16 cellular contexts compared by ENCODE assay signal in the genomic region with DNA sequence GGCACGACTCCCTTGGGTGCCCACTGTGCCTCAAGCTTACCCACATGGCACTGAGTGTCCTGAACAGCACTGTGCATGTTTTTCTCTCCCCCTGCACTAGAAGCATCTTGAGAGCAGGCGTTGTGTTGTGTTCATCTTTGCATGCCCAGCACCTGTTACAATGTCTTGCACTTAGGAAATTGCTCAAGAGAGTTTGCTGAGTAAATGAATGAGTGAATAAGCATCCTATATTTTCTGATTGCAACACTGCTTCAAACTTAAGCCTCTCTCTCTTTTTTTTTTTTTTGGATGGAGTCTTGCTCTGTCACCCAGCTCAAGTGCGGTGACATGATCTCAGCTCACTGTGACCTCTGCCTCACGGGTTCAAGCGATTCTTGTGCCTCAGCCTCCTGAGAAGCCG.
DNase-seq lines count a peak whose midpoint lies in the region; TF ChIP-seq lines count a peak whose summit lies in the region.
"Had no signal": no experiment of that assay in that cellular context is flagged by ENCODE, and none has a peak within 500 bp of the region (broad histone marks: within the 10 kb centered on the region; RNA-seq: fewer than 3 reads in every experiment).

No MANE protein-coding gene starts in this region.

- TF ChIP-seq CTCF in cardiac fibroblast (IDR thresholded peaks at IDR 0.05; ENCODE audit: low read depth, low read length): no peak

- DNase-seq in LHCN-M2 (ENCODE audit: low read depth) (peak; percentile 21), NOMO-1 treated with dmso at 0.1 percent for 144 hours (lab: John Stamatoyannopoulos, UW; ENCODE audit: unreplicated experiment) (peak; percentile 13), cardiac fibroblast (ENCODE audit: low read depth in 2 of 2) (peak; percentile 18 to 67), SKM-1 (lab: John Stamatoyannopoulos, UW; ENCODE audit: unreplicated experiment) (no peak), GM19238 (ENCODE audit: insufficient read length, low spot score) (no peak), substantia nigra (lab: John Stamatoyannopoulos, UW) (no peak)
- no peak for DNase-seq in stimulated activated CD4-positive, alpha-beta T cell treated with anti-CD3 and anti-CD28 coated beads, Interleukin-2, amount 100 ng/mL, for 24 hours
- DNase-seq: COR-L47, KG1, MG63, NCI-H1436, NCI-H2029 treated with DMSO at 0.1 percent for 48 hours, NCI-H510A treated with DMSO at 0.1 percent for 48 hours, OCI-M1 had no signal

- no peak overlapping the region for H3K27ac ChIP-seq in substantia nigra (ENCODE audit: low read depth, low read length, poor library complexity, severe bottlenecking)
- H3K27ac ChIP-seq: HL-60, RWPE1 had no signal

- no peak overlapping the region for H3K4me3 ChIP-seq in cardiac fibroblast (replicated peaks in 1 of 2; ENCODE audit: low read depth in 2 of 2, low read length in 2 of 2)
- H3K4me3 ChIP-seq: MG63 had no signal

Comparison
In these comparisons a context has a peak if more than half of its experiments do, and no peak if none do; other contexts are left out.
1. DNase-seq: peak in LHCN-M2 (single experiment), NOMO-1 treated with dmso at 0.1 percent for 144 hours (single experiment) and cardiac fibroblast (2 of 2); none in stimulated activated CD4-positive, alpha-beta T cell treated with anti-CD3 and anti-CD28 coated beads, Interleukin-2, amount 100 ng/mL, for 24 hours (0 of 2), SKM-1 (single experiment), GM19238 (single experiment) and substantia nigra (0 of 49).